8 cellular contexts compared by ENCODE assay signal in genomic region chr17:19867094-19867653, GRCh38. TPM values are rescaled to one million over a fixed set of nuclear protein-coding genes. Genes with fewer than 3 reads are reported as not detected.
DNase-seq lines count a peak whose midpoint lies in the region; ATAC-seq and TF ChIP-seq lines count a peak whose summit lies in the region.

No MANE protein-coding gene starts in this region.

- H3K4me3 Mint-ChIP-seq in activated naive CD4-positive, alpha-beta T cell treated with anti-CD3 and anti-CD28 coated beads, Interleukin-2, amount 10 ng/mL, durations not matched to agents 7 days and 5 days = peak overlapping the region; percentile 79
- peak overlapping the region; percentile 91 for H3K4me3 Mint-ChIP-seq in neural crest cell

- H3K27me3 Mint-ChIP-seq in activated naive CD4-positive, alpha-beta T cell treated with anti-CD3 and anti-CD28 coated beads, Interleukin-2, amount 10 ng/mL, durations not matched to agents 7 days and 5 days = peaks cover 5% of the 10 kb centered on the region
- no peaks in the 10 kb centered on the region for H3K27me3 Mint-ChIP-seq in neural crest cell (ENCODE audit: low read depth)

- DNase-seq in DMS 273 (lab: John Stamatoyannopoulos, UW; ENCODE audit: unreplicated experiment) (peak; percentile 79), DMS 273 treated with DMSO at 0.1 percent for 48 hours (lab: John Stamatoyannopoulos, UW) (no peak), SHP77 (lab: John Stamatoyannopoulos, UW) (peak; percentile 78 to 81), globus pallidus (ENCODE audit: low spot score) (peak; percentile 78), neural crest cell (ENCODE audit: low read depth, low spot score) (peak; percentile 58), superior temporal gyrus (ENCODE audit: extremely low spot score) (peak; percentile 75)
- peak; percentile 70 for DNase-seq in activated naive CD4-positive, alpha-beta T cell treated with anti-CD3 and anti-CD28 coated beads, Interleukin-2, amount 10 ng/mL, durations not matched to agents 7 days and 5 days

- H3K27ac Mint-ChIP-seq in activated naive CD4-positive, alpha-beta T cell treated with anti-CD3 and anti-CD28 coated beads, Interleukin-2, amount 10 ng/mL, durations not matched to agents 7 days and 5 days = peak overlapping the region; percentile 84
- peak overlapping the region; percentile 62 for H3K27ac Mint-ChIP-seq in neural crest cell (ENCODE audit: unreplicated experiment)

- peaks cover 11% of the 10 kb centered on the region for H3K36me3 Mint-ChIP-seq in activated naive CD4-positive, alpha-beta T cell treated with anti-CD3 and anti-CD28 coated beads, Interleukin-2, amount 10 ng/mL, durations not matched to agents 7 days and 5 days
- no peaks in the 10 kb centered on the region for H3K36me3 Mint-ChIP-seq in neural crest cell (ENCODE audit: low read depth)

- peak; percentile 51 for ATAC-seq in HG03439 (IDR thresholded peaks at IDR 0.05; ENCODE audit: unreplicated experiment)

- H3K4me1 Mint-ChIP-seq in activated naive CD4-positive, alpha-beta T cell treated with anti-CD3 and anti-CD28 coated beads, Interleukin-2, amount 10 ng/mL, durations not matched to agents 7 days and 5 days = peaks cover 37% of the 10 kb centered on the region
- H3K4me1 Mint-ChIP-seq in neural crest cell = peaks cover 16% of the 10 kb centered on the region

- TF ChIP-seq CTCF in neural crest cell (conservative IDR thresholded peaks at IDR 0.05) = peak; percentile 36

- no peaks in the 10 kb centered on the region for H3K9me3 Mint-ChIP-seq in activated naive CD4-positive, alpha-beta T cell treated with anti-CD3 and anti-CD28 coated beads, Interleukin-2, amount 10 ng/mL, durations not matched to agents 7 days and 5 days
- H3K9me3 Mint-ChIP-seq in neural crest cell = no peaks in the 10 kb centered on the region

- CTCF ChIA-PET in activated naive CD4-positive, alpha-beta T cell treated with anti-CD3 and anti-CD28 coated beads, Interleukin-2, amount 10 ng/mL, durations not matched to agents 7 days and 5 days (lab: Charles Lee) = interaction anchor here (1.4 kb wide), 1 partner anchor 22 kb away, joined by 4 read pairs; no protein-coding TSS in a partner anchor

RNA-seq across cellular contexts. Expression of gene ULK2, which starts 0.6 kb away (rescaled TPM):
- 30.6 and 30.7 TPM in 2 replicates for total RNA-seq in neural crest cell
